Comparison of ENCODE assay signal across 26 cellular contexts in the genomic region with DNA sequence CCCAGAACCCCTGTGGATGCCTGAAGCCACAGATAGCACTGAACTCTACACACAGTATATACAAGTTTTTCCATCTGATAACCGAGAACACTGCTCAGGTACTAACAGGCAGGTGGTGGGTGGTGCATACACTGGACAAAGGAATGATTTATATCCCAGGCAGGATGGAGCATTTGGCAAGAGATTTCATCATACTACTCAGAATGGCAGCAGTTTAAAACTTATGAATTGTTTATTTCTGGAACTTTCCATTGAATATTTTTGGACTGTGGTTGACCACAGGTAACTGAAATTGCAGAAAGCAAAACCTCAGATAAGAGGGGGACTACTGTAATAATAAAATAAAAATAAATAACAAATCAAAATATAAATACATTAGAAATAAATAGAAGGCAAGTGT. TPM values are rescaled to one million over a fixed set of nuclear protein-coding genes. Genes with fewer than 3 reads are reported as not detected.
DNase-seq lines count a peak whose midpoint lies in the region; ATAC-seq and TF ChIP-seq lines count a peak whose summit lies in the region.
"Had no signal": no experiment of that assay in that cellular context is flagged by ENCODE, and none has a peak within 500 bp of the region (broad histone marks: within the 10 kb centered on the region; RNA-seq: fewer than 3 reads in every experiment).

No MANE protein-coding gene starts in this region.

- H3K36me3 ChIP-seq in RWPE2 (ENCODE audit: low read depth) (no peaks in the 10 kb centered on the region; the same call in 1 of the 2 replicates), hepatocyte (replicated peaks; ENCODE audit: insufficient read depth, low read depth) (no peaks in the 10 kb centered on the region)
- H3K36me3 ChIP-seq: tibial nerve had no signal

- DNase-seq in NCI-H1417 (lab: John Stamatoyannopoulos, UW) (peak in 2 of 3 experiments; percentile 20 to 54), NCI-H1417 treated with DMSO at 0.1 percent for 48 hours (lab: John Stamatoyannopoulos, UW) (no peak), RWPE2 (ENCODE audit: low spot score) (no peak), hepatocyte (ENCODE audit: low spot score) (peak; percentile 30), erythroblast (lab: John Stamatoyannopoulos, UW) (no peak), foreskin fibroblast (no peak)
- no peak for DNase-seq in activated CD4-positive, CD25-positive, alpha-beta regulatory T cell (lab: John Stamatoyannopoulos, UW)
- DNase-seq: 8988T; activated CD4-positive, alpha-beta T cell treated with anti-CD3 and anti-CD28 coated beads for 36 hours; activated gamma-delta T cell; activated T-cell treated with anti-CD3 and anti-CD28 coated beads, Interleukin-2, amount 50 U/mL, for 1 hour; CD8-positive, alpha-beta memory T cell; cerebellar nuclear complex; DMS79 treated with DMSO at 0.1 percent for 48 hours; dorsolateral prefrontal cortex; head of caudate nucleus; Kasumi-1; mesenchymal stem cell; NCI-H1105; NCI-H2171; NCI-H526; SHP77; SW 1271 had no signal

- TF ChIP-seq EP300 in Ishikawa (IDR thresholded peaks at IDR 0.05; ENCODE audit: borderline replicate concordance), result no peak

- H3K79me2 ChIP-seq in hepatocyte, result no peaks in the 10 kb centered on the region

- H3K4me1 ChIP-seq in RWPE2 (ENCODE audit: insufficient read depth, poor library complexity, severe bottlenecking), result peaks cover 9% of the 10 kb centered on the region
- no peaks in the 10 kb centered on the region for H3K4me1 ChIP-seq in hepatocyte (ENCODE audit: insufficient read depth)
- H3K4me1 ChIP-seq: tibial nerve had no signal

- H3K4me3 ChIP-seq in RWPE2 (ENCODE audit: severe bottlenecking) (no peak overlapping the region), hepatocyte (no peak overlapping the region), foreskin fibroblast (ENCODE audit: low read depth in 1 of 2, low read length in 2 of 2) (no peak overlapping the region)
- H3K4me3 ChIP-seq: dorsolateral prefrontal cortex, GM23338, tibial nerve had no signal

- 63% methylated on average over 1 of the region's 1 CpG for WGBS in hepatocyte (ENCODE audit: low lambda C conversion rate, missing lambda C conversion rate)

- H2AFZ ChIP-seq in hepatocyte, result no peak overlapping the region
- H2AFZ ChIP-seq: GM23338 had no signal

- H3K9me3 ChIP-seq in RWPE2 (ENCODE audit: severe bottlenecking) (peaks cover 5% of the 10 kb centered on the region), hepatocyte (ENCODE audit: low read depth) (peaks cover 6% of the 10 kb centered on the region)

- TF ChIP-seq CTCF in RWPE2 (IDR thresholded peaks at IDR 0.05; ENCODE audit: poor library complexity, severe bottlenecking) (no peak), hepatocyte (IDR thresholded peaks at IDR 0.05; ENCODE audit: poor library complexity) (no peak), foreskin fibroblast (IDR thresholded peaks at IDR 0.05; ENCODE audit: low read depth, low read length) (no peak)

- H3K27me3 ChIP-seq in RWPE2 (ENCODE audit: insufficient read depth, poor library complexity, severe bottlenecking) (no peaks in the 10 kb centered on the region), hepatocyte (no peaks in the 10 kb centered on the region)
- H3K27me3 ChIP-seq: tibial nerve had no signal

- TF ChIP-seq POLR2A in erythroblast (IDR thresholded peaks at IDR 0.05; ENCODE audit: low read length), result no peak

- no peak for TF ChIP-seq RAD21 in Ishikawa (IDR thresholded peaks at IDR 0.05; ENCODE audit: low read depth)

- H3K9me2 ChIP-seq in hepatocyte (replicated peaks; ENCODE audit: insufficient read depth), result no peaks in the 10 kb centered on the region

- H4K20me1 ChIP-seq in hepatocyte (ENCODE audit: insufficient read depth, poor library complexity, severe bottlenecking), result no peaks in the 10 kb centered on the region

- H3K27ac ChIP-seq in RWPE2 (ENCODE audit: poor library complexity, severe bottlenecking) (no peak overlapping the region), hepatocyte (no peak overlapping the region)
- H3K27ac ChIP-seq: dorsolateral prefrontal cortex, tibial nerve had no signal

- H3K4me2 ChIP-seq in hepatocyte, result no peak overlapping the region

- peak; percentile 97 for ATAC-seq in RWPE2 (ENCODE audit: low read depth)
- ATAC-seq: activated CD4-positive, alpha-beta T cell treated with anti-CD3 and anti-CD28 coated beads for 36 hours; GM23338 had no signal

TF ChIP-seq in Ishikawa, 13 proteins besides CTCF, POLR2A, EP300 and RAD21:
- TF ChIP-seq CEBPB (IDR thresholded peaks at IDR 0.05), result peak; percentile 68
- TF ChIP-seq, protein P1, sequence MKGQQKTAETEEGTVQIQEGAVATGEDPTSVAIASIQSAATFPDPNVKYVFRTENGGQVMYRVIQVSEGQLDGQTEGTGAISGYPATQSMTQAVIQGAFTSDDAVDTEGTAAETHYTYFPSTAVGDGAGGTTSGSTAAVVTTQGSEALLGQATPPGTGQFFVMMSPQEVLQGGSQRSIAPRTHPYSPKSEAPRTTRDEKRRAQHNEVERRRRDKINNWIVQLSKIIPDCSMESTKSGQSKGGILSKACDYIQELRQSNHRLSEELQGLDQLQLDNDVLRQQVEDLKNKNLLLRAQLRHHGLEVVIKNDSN (IDR thresholded peaks at IDR 0.05), result no peak

RNA-seq across cellular contexts. Expression of a gene that starts 10.9 kb away (rescaled TPM):
- total RNA-seq in hepatocyte, result 26.0 and 42.6 TPM in 2 replicates
- 69.1 and 73.3 TPM in 2 replicates for polyA plus RNA-seq in hepatocyte
- polyA plus RNA-seq: CD8-positive, alpha-beta memory T cell had no signal

Comparison
In these comparisons a context has a peak if more than half of its experiments do, and no peak if none do; other contexts are left out.
1. DNase-seq: peak in NCI-H1417 (2 of 3) and hepatocyte (single experiment); none in NCI-H1417 treated with DMSO at 0.1 percent for 48 hours (single experiment), RWPE2 (single experiment), activated CD4-positive, CD25-positive, alpha-beta regulatory T cell (0 of 4), erythroblast (0 of 2) and foreskin fibroblast (0 of 2).